20 cellular contexts compared by ENCODE assay signal in genomic region chr5:89105836-89106235, GRCh38.
DNase-seq lines count a peak whose midpoint lies in the region; FAIRE-seq and TF ChIP-seq lines count a peak whose summit lies in the region.
"Had no signal": no experiment of that assay in that cellular context is flagged by ENCODE, and none has a peak within 500 bp of the region (broad histone marks: within the 10 kb centered on the region; RNA-seq: fewer than 3 reads in every experiment).

No MANE protein-coding gene starts in this region.

- H3K4me1 Mint-ChIP-seq in astrocyte (ENCODE audit: low read depth, unreplicated experiment) (peaks cover 28% of the 10 kb centered on the region), CD14-positive monocyte (peaks cover 5% of the 10 kb centered on the region)

- H3K4me3 Mint-ChIP-seq in astrocyte (ENCODE audit: unreplicated experiment) (no peak overlapping the region), CD14-positive monocyte (no peak overlapping the region)
- H3K4me3 Mint-ChIP-seq: CD4-positive, alpha-beta T cell; HFFc6 had no signal

- no peaks in the 10 kb centered on the region for H3K9me3 ChIP-seq in astrocyte (ENCODE audit: insufficient read depth, low read depth, low read length)

- DNase-seq in HT1080 (ENCODE audit: low read depth) (peak; percentile 46), astrocyte (ENCODE audit: low read depth) (peak; percentile 38), glomerular visceral epithelial cell (ENCODE audit: extremely low spot score) (peak; percentile 81), urothelium cell line (ENCODE audit: low spot score) (peak; percentile 20), CD14-positive monocyte (ENCODE audit: low spot score) (no peak)
- no peak for DNase-seq in stimulated activated CD4-positive, alpha-beta T cell treated with anti-CD3 and anti-CD28 coated beads, Interleukin-4, amount 100 ng/mL, for 1 hour
- no peak for DNase-seq in NK-92 treated with Interleukin-12 subunit alpha and Interleukin-12 subunit beta, amount 100 ng/mL, for 24 hours (lab: John Stamatoyannopoulos, UW)
- DNase-seq: Calu3; CD4-positive, alpha-beta T cell; DMS53; HFFc6; KG1; MM.1S; NCI-H1092 treated with DMSO at 0.1 percent for 48 hours; NCI-H2081 treated with DMSO at 0.1 percent for 48 hours; NCI-H510A treated with DMSO at 0.1 percent for 48 hours; RPMI8226; SIG-M5 had no signal

- H3K9ac ChIP-seq in astrocyte (ENCODE audit: low read length) = no peak overlapping the region

- H3K4me1 ChIP-seq in astrocyte (ENCODE audit: insufficient read depth, low read length) = no peaks in the 10 kb centered on the region

- H3K36me3 ChIP-seq in astrocyte (ENCODE audit: insufficient read depth, low read length) = no peaks in the 10 kb centered on the region

- intact Hi-C loops in CD14-positive monocyte (cut with micrococcal nuclease) = no loop called here

- FAIRE-seq in astrocyte (lab: Jason Lieb, UNC) = no peak
- FAIRE-seq in urothelium cell line (lab: Jason Lieb, UNC) = no peak
- FAIRE-seq: H54, HepG2 had no signal

- no peaks in the 10 kb centered on the region for H3K79me2 ChIP-seq in astrocyte (ENCODE audit: insufficient read depth, low read length)

- no peak overlapping the region for H3K4me2 ChIP-seq in astrocyte (ENCODE audit: low read length)

- H3K9me3 Mint-ChIP-seq in astrocyte (ENCODE audit: unreplicated experiment) (no peaks in the 10 kb centered on the region), CD14-positive monocyte (peaks cover 0 to 3% (median 0%) of the 10 kb centered on the region in 7 donors)
- H3K9me3 Mint-ChIP-seq: CD4-positive, alpha-beta T cell had no signal

- no peaks in the 10 kb centered on the region for H3K27me3 ChIP-seq in astrocyte (ENCODE audit: insufficient read depth, low read length)

- H3K27ac Mint-ChIP-seq in astrocyte (ENCODE audit: unreplicated experiment) (peak overlapping the region; percentile 34), CD14-positive monocyte (no peak overlapping the region)
- H3K27ac Mint-ChIP-seq: CD4-positive, alpha-beta T cell; HFFc6 had no signal

- H2AFZ ChIP-seq in astrocyte (ENCODE audit: low read depth, low read length) = no peak overlapping the region

- no peaks in the 10 kb centered on the region for H4K20me1 ChIP-seq in astrocyte (ENCODE audit: insufficient read depth, low read length)

- TF ChIP-seq CTCF in astrocyte (IDR thresholded peaks at IDR 0.05; ENCODE audit: insufficient read depth, low read depth, low read length) (no peak), CD14-positive monocyte (IDR thresholded peaks at IDR 0.05) (no peak)

- H3K36me3 Mint-ChIP-seq in astrocyte (ENCODE audit: low read depth, unreplicated experiment) (no peaks in the 10 kb centered on the region), CD14-positive monocyte (no peaks in the 10 kb centered on the region)

- H3K4me3 ChIP-seq in astrocyte (ENCODE audit: insufficient read depth, low read depth, low read length) = no peak overlapping the region

- no peaks in the 10 kb centered on the region for H3K27me3 Mint-ChIP-seq in astrocyte (ENCODE audit: low read depth, unreplicated experiment)
- no peaks in the 10 kb centered on the region for H3K27me3 Mint-ChIP-seq in CD14-positive monocyte (ENCODE audit: low read depth in 3 of 3)
- H3K27me3 Mint-ChIP-seq: CD4-positive, alpha-beta T cell had no signal

- no peak overlapping the region for H3K27ac ChIP-seq in astrocyte (ENCODE audit: low read depth, low read length)

Comparison
In these comparisons a context has a peak if more than half of its experiments do, and no peak if none do; other contexts are left out.
1. DNase-seq: peak in HT1080 (single experiment), astrocyte (single experiment), glomerular visceral epithelial cell (single experiment) and urothelium cell line (single experiment); none in stimulated activated CD4-positive, alpha-beta T cell treated with anti-CD3 and anti-CD28 coated beads, Interleukin-4, amount 100 ng/mL, for 1 hour (single experiment), NK-92 treated with Interleukin-12 subunit alpha and Interleukin-12 subunit beta, amount 100 ng/mL, for 24 hours (single experiment) and CD14-positive monocyte (single experiment).